ENCODE assay signal across 14 cellular contexts in the genomic region with DNA sequence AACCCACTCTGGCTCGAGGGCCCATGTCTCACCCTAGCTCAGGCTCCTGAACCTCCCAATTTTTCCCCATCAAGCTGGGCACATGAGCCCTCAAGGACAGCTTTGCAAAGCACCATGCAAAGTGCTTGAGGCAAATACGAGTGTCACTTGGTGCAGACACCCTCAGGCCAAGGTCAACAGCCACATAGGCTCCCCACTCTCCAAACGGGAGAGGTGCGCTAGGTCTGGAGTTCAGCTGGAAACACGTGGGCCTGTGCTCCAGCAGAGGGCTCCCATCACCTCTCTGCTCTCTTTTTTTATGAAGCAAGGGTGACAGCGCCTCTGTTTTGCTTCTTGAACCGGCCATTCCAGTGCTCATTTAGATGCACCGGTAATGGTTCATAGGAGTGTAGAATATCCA. TPM values are rescaled to one million over a fixed set of nuclear protein-coding genes. Genes with fewer than 3 reads are reported as not detected.
DNase-seq lines count a peak whose midpoint lies in the region; ATAC-seq, FAIRE-seq and TF ChIP-seq lines count a peak whose summit lies in the region.
"Had no signal": no experiment of that assay in that cellular context is flagged by ENCODE, and none has a peak within 500 bp of the region (broad histone marks: within the 10 kb centered on the region; RNA-seq: fewer than 3 reads in every experiment).

No MANE protein-coding gene starts in this region.

- no peak overlapping the region for H2AFZ ChIP-seq in HCT116 (ENCODE audit: low read depth, low read length, poor library complexity, severe bottlenecking)
- H2AFZ ChIP-seq in HepG2 (ENCODE audit: low read length): no peak overlapping the region

- H3K36me3 Mint-ChIP-seq in T-cell: no peaks in the 10 kb centered on the region

- H3K9me3 Mint-ChIP-seq in T-cell: no peaks in the 10 kb centered on the region

- H3K27ac Mint-ChIP-seq in T-cell: peak overlapping the region; percentile 97 to 98

- 12% methylated on average over 8 of the region's 8 CpGs for WGBS in HepG2 (ENCODE audit: low lambda C conversion rate)

- H3K27me3 ChIP-seq in DOHH2 (ENCODE audit: control insufficient read depth, low read length) (no peaks in the 10 kb centered on the region), HCT116 (ENCODE audit: insufficient read depth, low read length) (peaks cover 32% of the 10 kb centered on the region), HepG2 (ENCODE audit: control insufficient read depth in 1 of 2, insufficient read depth in 2 of 2, low read length in 2 of 2) (peaks cover 0 to 7% of the 10 kb centered on the region in 2 experiments; a peak in 1 of 5 replicates)

- TF ChIP-seq CTCF in DOHH2 (IDR thresholded peaks at IDR 0.05; ENCODE audit: low read depth, low read length, poor library complexity, severe bottlenecking) (peak; percentile 57), HCT116 (IDR thresholded peaks at IDR 0.05 in 2 of 3, conservative IDR thresholded peaks at IDR 0.05 in 1 of 3; ENCODE audit: borderline replicate concordance in 1 of 3, insufficient read depth in 1 of 3, low read depth in 2 of 3, low read length in 2 of 3) (peak; percentile 26 to 49 (median 36); a peak in 5 of 6 replicates), HepG2 (CRISPR knock-in tag; IDR thresholded peaks at IDR 0.05) (peak; percentile 60)

- peak; percentile 83 for FAIRE-seq in HepG2 (lab: Jason Lieb, UNC)

- RAD21 ChIA-PET in HCT116 (lab: Charles Lee; ENCODE audit: low non-redundant PET in 1 of 2, low total read pairs in 2 of 2, uncharacterized antibody in 2 of 2, unreplicated experiment in 2 of 2): interaction anchor here in 1 of 2 experiments (1.6 kb wide), 1 partner anchor 203 kb away, joined by 6 read pairs; no protein-coding TSS in a partner anchor

- H4K20me1 ChIP-seq in DOHH2 (ENCODE audit: control insufficient read depth, insufficient read depth, low read depth, low read length) (no peaks in the 10 kb centered on the region), HCT116 (ENCODE audit: insufficient read depth) (no peaks in the 10 kb centered on the region), HepG2 (ENCODE audit: insufficient read depth, low read length) (no peaks in the 10 kb centered on the region)

- TF ChIP-seq RAD21 in HCT116 (IDR thresholded peaks at IDR 0.05; ENCODE audit: low read depth) (peak; percentile 35; the same call in 1 of the 2 replicates), HepG2 (CRISPR knock-in tag; IDR thresholded peaks at IDR 0.05) (no peak)

- POLR2A ChIA-PET in HCT116 (lab: Charles Lee): no interaction called here
- POLR2A ChIA-PET in T-cell (lab: Charles Lee): interaction anchor here (0.5 to 0.7 kb wide), 4 partner anchors 15 to 778 kb away, joined by 3 to 5 read pairs (median 3); no protein-coding TSS in a partner anchor
- POLR2A ChIA-PET in HepG2 (lab: Yijun Ruan, JAX): no interaction called here

- H3K27me3 Mint-ChIP-seq in T-cell: peaks cover 0 to 1% of the 10 kb centered on the region in 2 donors

- peaks cover 91 to 96% (median 94%) of the 10 kb centered on the region in 3 donors for H3K4me1 Mint-ChIP-seq in T-cell

- H3K4me3 Mint-ChIP-seq in T-cell: peak overlapping the region in 1 of 3 donors; percentile 66

- no peaks in the 10 kb centered on the region for H3K36me3 ChIP-seq in DOHH2 (ENCODE audit: control insufficient read depth, low read length)
- no peaks in the 10 kb centered on the region for H3K36me3 ChIP-seq in HCT116 (ENCODE audit: control insufficient read depth in 1 of 2, insufficient read depth in 2 of 2, low read length in 2 of 2)
- H3K36me3 ChIP-seq in HepG2 (replicated peaks in 1 of 2; ENCODE audit: control insufficient read depth in 1 of 2, insufficient read depth in 2 of 2, low read length in 2 of 2): no peaks in the 10 kb centered on the region

- peaks cover 4% of the 10 kb centered on the region; the same call in 1 of the 2 replicates for H3F3A ChIP-seq in DOHH2 (ENCODE audit: control insufficient read depth, insufficient read depth)

- H3K9me2 ChIP-seq in DOHH2 (replicated peaks; ENCODE audit: control insufficient read depth, low read length) (no peaks in the 10 kb centered on the region), HCT116 (ENCODE audit: insufficient read depth) (no peaks in the 10 kb centered on the region)

- DNase-seq in HCT116 (ENCODE audit: low read depth, low spot score) (peak; percentile 6), T-cell (no peak), HepG2 (ENCODE audit: low spot score) (peak; percentile 15), NCI-H2171 treated with DMSO at 0.1 percent for 48 hours (lab: John Stamatoyannopoulos, UW) (no peak)
- DNase-seq in stimulated activated CD4-positive, alpha-beta T cell treated with anti-CD3 and anti-CD28 coated beads, Interleukin-4, amount 100 ng/mL, for 24 hours: no peak
- DNase-seq: activated gamma-delta T cell; central memory CD4-positive, alpha-beta T cell; NCI-H1048; NCI-H446 treated with DMSO at 0.1 percent for 48 hours; right cardiac atrium; SHP77 treated with DMSO at 0.1 percent for 48 hours had no signal

- BruUV-seq in HCT116 (replicated peaks; lab: Mats Ljungman, UMichigan) (no TSS peak), HepG2 (replicated peaks; lab: Mats Ljungman, UMichigan) (no TSS peak)

- TF ChIP-seq EP300 in HepG2 (IDR thresholded peaks at IDR 0.05; ENCODE audit: low read depth in 2 of 2, low read length in 2 of 2) (no peak), HepG2 (CRISPR knock-in tag; IDR thresholded peaks at IDR 0.05; ENCODE audit: borderline replicate concordance) (no peak)

- in situ Hi-C loops in HepG2 (cut with HindIII; ENCODE audit: extremely low pct_ligation_motif_present, low pct_unique_long_range_greater_than_20kb): no loop called here

- ATAC-seq in HCT116 (peak; percentile 46; the same call in 1 of the 2 replicates), T-cell (replicated peaks in 1 of 4) (no peak), HepG2 (peak; percentile 91), HG03439 (IDR thresholded peaks at IDR 0.05; ENCODE audit: unreplicated experiment) (no peak)
- ATAC-seq: esophagus mucosa, right cardiac atrium had no signal

- H3K27ac ChIP-seq in DOHH2 (ENCODE audit: low read depth, low read length): no peak overlapping the region
- no peak overlapping the region for H3K27ac ChIP-seq in HCT116 (ENCODE audit: low read depth, low read length)
- no peak overlapping the region for H3K27ac ChIP-seq in HepG2 (ENCODE audit: extremely low read length, insufficient read depth, low read length)

- H3K4me1 ChIP-seq in DOHH2 (ENCODE audit: control insufficient read depth, low read length) (peaks cover 71% of the 10 kb centered on the region), HCT116 (ENCODE audit: control insufficient read depth in 1 of 2, insufficient read depth in 2 of 2, low read length in 2 of 2) (peaks cover 15 to 20% of the 10 kb centered on the region in 2 experiments), HepG2 (ENCODE audit: insufficient read depth, low read length) (no peaks in the 10 kb centered on the region)

- H3K9ac ChIP-seq in HCT116 (ENCODE audit: low read length): no peak overlapping the region
- H3K9ac ChIP-seq in HepG2 (ENCODE audit: insufficient read depth, low read depth, low read length): no peak overlapping the region

- H3K9me3 ChIP-seq in DOHH2 (ENCODE audit: control insufficient read depth, insufficient read depth, low read length): no peaks in the 10 kb centered on the region
- no peaks in the 10 kb centered on the region for H3K9me3 ChIP-seq in HCT116 (ENCODE audit: control insufficient read depth in 1 of 2, insufficient read depth in 1 of 2, low read depth in 1 of 2, low read length in 2 of 2)
- no peaks in the 10 kb centered on the region for H3K9me3 ChIP-seq in HepG2 (ENCODE audit: low read length)

- TF ChIP-seq POLR2A in HCT116 (IDR thresholded peaks at IDR 0.05; ENCODE audit: borderline replicate concordance, extremely low read depth, insufficient read depth, insufficient read length): no peak
- TF ChIP-seq POLR2A in HepG2 (IDR thresholded peaks at IDR 0.05; ENCODE audit: insufficient read depth in 1 of 2, low read depth in 2 of 2, low read length in 2 of 2): no peak

- H3K4me2 ChIP-seq in DOHH2 (ENCODE audit: low read length) (no peak overlapping the region), HCT116 (ENCODE audit: low read length) (no peak overlapping the region), HepG2 (ENCODE audit: low read depth, low read length) (no peak overlapping the region)

- intact Hi-C loops in HCT116 (cut with micrococcal nuclease): no loop called here
- intact Hi-C loops in HepG2 (cut with micrococcal nuclease; ENCODE audit: unreplicated experiment): no loop called here

- H3K4me3 ChIP-seq in DOHH2 (ENCODE audit: low read length): no peak overlapping the region
- H3K4me3 ChIP-seq in HCT116 (replicated peaks in 1 of 2; ENCODE audit: low read depth in 1 of 2, low read length in 2 of 2): no peak overlapping the region
- no peak overlapping the region for H3K4me3 ChIP-seq in HepG2 (replicated peaks in 1 of 3; ENCODE audit: insufficient read depth in 1 of 3, low read depth in 2 of 3, low read length in 3 of 3)

- CTCF ChIA-PET in HCT116 (lab: Charles Lee): interaction anchor here (0.9 to 3.3 kb wide), 7 partner anchors 13 to 259 kb away, joined by 3 to 28 read pairs (median 8); a partner anchor contains a TSS
- CTCF ChIA-PET in T-cell (lab: Charles Lee): interaction anchor here (0.6 to 4.1 kb wide), 12 partner anchors 8 to 259 kb away, joined by 3 to 25 read pairs (median 4); a partner anchor contains a TSS
- CTCF ChIA-PET in HepG2 (lab: Yijun Ruan, JAX; ENCODE audit: low intra/inter-chr PET ratio, low total read pairs): interaction anchor here (1.4 kb wide), 1 partner anchor 203 kb away, joined by 3 read pairs; no protein-coding TSS in a partner anchor

- H3K79me2 ChIP-seq in DOHH2 (ENCODE audit: control insufficient read depth, low read length): no peaks in the 10 kb centered on the region
- H3K79me2 ChIP-seq in HCT116 (ENCODE audit: insufficient read depth, low read length): no peaks in the 10 kb centered on the region
- no peaks in the 10 kb centered on the region for H3K79me2 ChIP-seq in HepG2 (ENCODE audit: insufficient read depth, low read length)

RNA-seq across cellular contexts. Expression of a gene that starts 11.9 kb away (rescaled TPM):
- 0.27 TPM for total RNA-seq in HCT116 (2021; ENCODE audit: unreplicated experiment)
- 0.10 TPM in 1 of 2 replicates, not detected in the other for polyA plus RNA-seq in HCT116 (2012)
- 100 to 1,000 TPM; 103 to 134 (median 123) TPM for total RNA-seq in T-cell
- not detected in 2 replicates for total RNA-seq in HepG2 (2016; rRNA removed; fragmentation: Illumina TruSeq; extraction: Trizol)
- total RNA-seq in HepG2 (2016; cell fraction: cytosol; rRNA removed; fragmentation: Illumina TruSeq; extraction: Trizol; ENCODE audit: low read depth): not detected in 2 replicates
- total RNA-seq in HepG2 (2016; cell fraction: insoluble cytoplasmic fraction; rRNA removed; fragmentation: Illumina TruSeq; extraction: Trizol): not detected in 2 replicates
- total RNA-seq in HepG2 (2016; cell fraction: membrane; rRNA removed; fragmentation: Illumina TruSeq; extraction: Trizol): not detected in 2 replicates
- total RNA-seq in HepG2 (2016; cell fraction: nucleus; rRNA removed; fragmentation: Illumina TruSeq; extraction: Trizol): not detected in 2 replicates
- not detected in 2 replicates for polyA plus RNA-seq in HepG2 (2011; rRNA removed)
- polyA plus RNA-seq in HepG2 (2011; cell fraction: cytosol; rRNA removed): not detected in 2 replicates
- not detected in 2 replicates for polyA plus RNA-seq in HepG2 (2011; cell fraction: nucleus; rRNA removed)
- polyA plus RNA-seq in HepG2 (2012): not detected in 2 replicates
- polyA plus RNA-seq in HepG2 (2016; cell fraction: cytosol; fragmentation: Illumina TruSeq; extraction: Trizol; ENCODE audit: low read depth): not detected in 2 replicates
- polyA plus RNA-seq in HepG2 (2016; cell fraction: insoluble cytoplasmic fraction; fragmentation: Illumina TruSeq; extraction: Trizol; ENCODE audit: low read depth): not detected in 2 replicates
- polyA plus RNA-seq in HepG2 (2016; cell fraction: membrane; fragmentation: Illumina TruSeq; extraction: Trizol; ENCODE audit: low read depth): not detected in 2 replicates
- polyA plus RNA-seq in HepG2 (2016; cell fraction: nucleus; fragmentation: Illumina TruSeq; extraction: Trizol; ENCODE audit: insufficient read depth, low read depth): not detected in 2 replicates
- polyA minus RNA-seq in HepG2 (2011; rRNA and poly(A)+ RNA removed; ENCODE audit: low replicate concordance): 1.2 TPM in 1 of 2 replicates, not detected in the other
- not detected in 2 replicates for polyA minus RNA-seq in HepG2 (2011; cell fraction: cytosol; rRNA and poly(A)+ RNA removed)
- polyA minus RNA-seq in HepG2 (2011; cell fraction: nucleus; rRNA and poly(A)+ RNA removed): not detected in 2 replicates

Comparison
In these comparisons a context has a peak if more than half of its experiments do, and no peak if none do; other contexts are left out.
1. ATAC-seq: peak in HCT116 (single experiment) and HepG2 (single experiment); none in T-cell (0 of 4) and HG03439 (single experiment).
2. DNase-seq: peak in HCT116 (single experiment) and HepG2 (single experiment); none in T-cell (0 of 34), stimulated activated CD4-positive, alpha-beta T cell treated with anti-CD3 and anti-CD28 coated beads, Interleukin-4, amount 100 ng/mL, for 24 hours (single experiment) and NCI-H2171 treated with DMSO at 0.1 percent for 48 hours (single experiment).
3. RNA of a gene that starts 11.9 kb away (total RNA-seq): 103 to 134 TPM in T-cell; 0.27 TPM in HCT116 (single experiment) and not detected in HepG2; every median in the first group is over 10 times any median in the second.
4. POLR2A ChIA-PET loops: an anchor here in T-cell (0.5 to 0.7 kb wide); none called in HCT116 and HepG2.
5. Peak in every context shown above with its lines, with median percentiles within 50 percentile points of each other: CTCF ChIP-seq.